Comparison of ENCODE assay signal across 8 cellular contexts in the genomic region with DNA sequence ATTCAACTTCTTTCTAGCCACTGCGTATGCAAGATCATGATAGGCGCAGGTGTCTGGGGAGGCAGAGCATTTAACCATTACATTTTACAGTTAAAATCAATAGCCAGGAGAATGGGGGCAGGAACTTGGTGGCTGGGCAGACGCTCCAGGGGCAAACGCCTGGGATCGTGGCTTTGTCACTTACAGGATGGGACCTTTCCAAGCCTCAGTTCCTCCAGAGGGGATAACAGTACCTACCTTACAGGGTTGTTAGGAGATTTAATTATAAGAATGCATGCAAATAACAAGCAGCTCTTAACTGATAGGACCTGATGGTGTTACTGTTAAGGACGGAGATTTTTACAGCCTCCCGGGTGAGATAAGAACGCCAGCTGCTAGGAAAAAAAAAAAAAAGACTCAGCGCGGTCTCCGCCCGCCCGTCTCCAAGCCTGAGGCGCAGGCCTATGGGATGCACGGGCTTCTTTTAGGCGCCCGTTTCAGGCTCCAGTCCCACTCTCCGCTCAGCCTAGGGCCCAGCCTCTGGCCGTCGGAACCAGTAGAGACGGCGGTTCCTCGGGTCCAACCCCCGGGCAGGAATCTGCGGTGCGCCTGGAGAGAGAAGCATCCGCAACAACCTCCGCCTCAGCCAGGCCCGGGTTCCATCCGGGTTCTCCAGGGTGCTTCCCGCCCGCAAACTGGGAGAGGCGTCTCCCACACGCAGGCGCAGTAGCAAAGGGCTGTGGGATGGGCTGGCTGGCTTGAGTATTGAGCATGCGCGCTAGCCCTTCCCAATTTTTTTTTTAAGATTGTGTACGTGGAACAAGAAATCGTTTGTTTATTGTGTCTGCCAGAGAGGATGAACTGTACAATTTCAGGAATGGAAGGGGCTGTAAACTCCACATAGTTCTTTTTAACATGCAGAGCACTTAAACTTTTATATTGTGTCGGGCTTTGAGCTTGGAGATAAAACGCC. TPM values are rescaled to one million over a fixed set of nuclear protein-coding genes. Genes with fewer than 3 reads are reported as not detected.
DNase-seq lines count a peak whose midpoint lies in the region; ATAC-seq, FAIRE-seq and TF ChIP-seq lines count a peak whose summit lies in the region.

A gene (minus strand): TSS at position 653 of the 952 bp plus-strand sequence. CDS start 4,564 bp downstream, outside the sequence.

- peak in 1 of 3 donors; percentile 74 for TF ChIP-seq POLR2A in spleen (IDR thresholded peaks at IDR 0.05)

- FAIRE-seq in islet of Langerhans (lab: Jason Lieb, UNC) = peak; percentile 91

- intact Hi-C loops in spleen (cut with DNase I; ENCODE audit: low total_unique reads) = no loop called here

- WGBS in spleen, 5 donors = 1 to 2% (median 1%) methylated on average over 36 to 41 of the region's 41 CpGs

- peak; percentile 81 for ATAC-seq in GM19025 (IDR thresholded peaks at IDR 0.05; ENCODE audit: low read depth, unreplicated experiment)
- peak; percentile 81 for ATAC-seq in HG03196 (IDR thresholded peaks at IDR 0.05; ENCODE audit: unreplicated experiment)

- H3K4me3 ChIP-seq in WI38 (ENCODE audit: low read depth, low read length) (peak within 1 kb of the TSS; percentile 89), spleen (peak within 1 kb of the TSS; percentile 50 to 90 (median 67))

- no peak for TF ChIP-seq CTCF in AG09319 (IDR thresholded peaks at IDR 0.05; ENCODE audit: low read depth, low read length)
- TF ChIP-seq CTCF in WI38 (IDR thresholded peaks at IDR 0.05; ENCODE audit: low read depth, low read length) = no peak
- no peak for TF ChIP-seq CTCF in spleen (IDR thresholded peaks at IDR 0.05 in 8 of 11, conservative IDR thresholded peaks at IDR 0.05 in 3 of 11)

- no peaks in the 10 kb centered on the region for H3K27me3 ChIP-seq in spleen (replicated peaks in 1 of 7)

- H3K27ac ChIP-seq in caudate nucleus (ENCODE audit: low read depth, low read length) (peak within 1 kb of the TSS; percentile 94), spleen (peak within 1 kb of the TSS; percentile 15 to 89 (median 84))

- peaks cover 3 to 35% (median 33%) of the 10 kb centered on the region in 6 donors for H3K36me3 ChIP-seq in spleen

- H3K4me1 ChIP-seq in spleen = peaks cover 4 to 35% (median 24%) of the 10 kb centered on the region in 6 donors

- no peaks in the 10 kb centered on the region for H3K9me3 ChIP-seq in spleen

- DNase-seq in AG09319 (ENCODE audit: extremely low read depth, low read depth) (peak; percentile 87), NCI-H2227 treated with DMSO at 0.1 percent for 48 hours (lab: John Stamatoyannopoulos, UW) (peak; percentile 82), caudate nucleus (lab: John Stamatoyannopoulos, UW) (peak; percentile 27 to 95 (median 87)), spleen (peak; percentile 90)

RNA-seq across cellular contexts. Expression of the gene that starts here (rescaled TPM):
- total RNA-seq in spleen = 1 to 10 TPM; 1.6 to 5.9 (median 2.9) TPM
- 1 to 10 TPM; 1.8 to 2.5 (median 2.0) TPM for polyA plus RNA-seq in spleen

Comparison
In these comparisons a context has a peak if more than half of its experiments do, and no peak if none do; other contexts are left out.
1. Peak in every context shown above with its lines: DNase-seq, ATAC-seq, H3K4me3 ChIP-seq and H3K27ac ChIP-seq.